13 cellular contexts compared by ENCODE assay signal in genomic region chr5:54514269-54514668, GRCh38. TPM values are rescaled to one million over a fixed set of nuclear protein-coding genes. Genes with fewer than 3 reads are reported as not detected.
DNase-seq lines count a peak whose midpoint lies in the region; ATAC-seq and TF ChIP-seq lines count a peak whose summit lies in the region.
"Had no signal": no experiment of that assay in that cellular context is flagged by ENCODE, and none has a peak within 500 bp of the region (broad histone marks: within the 10 kb centered on the region; RNA-seq: fewer than 3 reads in every experiment).

No MANE protein-coding gene starts in this region.

- peaks cover 16% of the 10 kb centered on the region for H3K79me2 ChIP-seq in mammary epithelial cell (ENCODE audit: insufficient read depth, low read length)

- DNase-seq in MCF 10A (ENCODE audit: unreplicated experiment) = peak; percentile 28
- no peak for DNase-seq in mammary epithelial cell
- peak; percentile 72 for DNase-seq in RKO (ENCODE audit: low spot score)
- peak; percentile 30 for DNase-seq in glutamatergic neuron
- DNase-seq in stimulated activated naive CD8-positive, alpha-beta T cell treated with anti-CD3 and anti-CD28 coated beads, Interleukin-15, amount 100 ng/mL, for 72 hours = no peak
- DNase-seq in head of caudate nucleus = no peak
- DNase-seq in Kasumi-1 (lab: John Stamatoyannopoulos, UW) = no peak
- DNase-seq: activated naive CD8-positive, alpha-beta T cell treated with anti-CD3 and anti-CD28 coated beads for 36 hours; natural killer cell; NCI-H1694; T-helper 9 cell had no signal

- WGBS in mammary epithelial cell (ENCODE audit: low coverage, missing lambda C conversion rate) = 22% methylated on average over 4 of the region's 4 CpGs

- H3K27ac ChIP-seq in mammary epithelial cell (ENCODE audit: insufficient read depth, low read depth, low read length) = no peak overlapping the region
- H3K27ac ChIP-seq: HL-60 had no signal

- H3K4me1 ChIP-seq in mammary epithelial cell (ENCODE audit: insufficient read depth, low read length) = peaks cover 17% of the 10 kb centered on the region

- no peaks in the 10 kb centered on the region for H4K20me1 ChIP-seq in mammary epithelial cell (ENCODE audit: insufficient read depth, low read length)

- H3K27me3 Mint-ChIP-seq in MCF 10A (ENCODE audit: insufficient read depth, unreplicated experiment) (peaks cover 9% of the 10 kb centered on the region), glutamatergic neuron (ENCODE audit: unreplicated experiment) (peaks cover 2% of the 10 kb centered on the region)
- H3K27me3 Mint-ChIP-seq in stimulated activated naive CD8-positive, alpha-beta T cell treated with anti-CD3 and anti-CD28 coated beads, Interleukin-15, amount 100 ng/mL, for 72 hours = no peaks in the 10 kb centered on the region

- no peak overlapping the region for H3K4me2 ChIP-seq in mammary epithelial cell (ENCODE audit: insufficient read depth, low read depth, low read length)

- dilution Hi-C loops in mammary epithelial cell (cut with HindIII; ENCODE audit: low sequenced_read_pairs) = no loop called here

- H3K4me3 ChIP-seq in mammary epithelial cell (replicated peaks in 1 of 3; ENCODE audit: insufficient read depth in 1 of 3, low read depth in 2 of 3, low read length in 3 of 3) = no peak overlapping the region

- no peaks in the 10 kb centered on the region for H3K27me3 ChIP-seq in mammary epithelial cell (ENCODE audit: insufficient read depth, low read length)

- no peak overlapping the region for H3K9ac ChIP-seq in mammary epithelial cell (ENCODE audit: insufficient read depth, low read length)

- H3K36me3 Mint-ChIP-seq in MCF 10A (ENCODE audit: insufficient read depth, unreplicated experiment) (no peaks in the 10 kb centered on the region), glutamatergic neuron (ENCODE audit: unreplicated experiment) (no peaks in the 10 kb centered on the region)
- H3K36me3 Mint-ChIP-seq: natural killer cell had no signal

- CTCF ChIA-PET in MCF 10A (lab: Yijun Ruan, JAX) = interaction anchor here (0.6 to 6.6 kb wide), 4 partner anchors 15 to 378 kb away, joined by 3 to 83 read pairs (median 39); no protein-coding TSS in a partner anchor
- CTCF ChIA-PET in mammary epithelial cell (lab: Charles Lee; ENCODE audit: low non-redundant PET) = no interaction called here

- H3K4me1 Mint-ChIP-seq in MCF 10A (ENCODE audit: insufficient read depth, unreplicated experiment) (peaks cover under 1% of the 10 kb centered on the region), glutamatergic neuron (ENCODE audit: low read depth, unreplicated experiment) (peaks cover 12% of the 10 kb centered on the region)
- H3K4me1 Mint-ChIP-seq in stimulated activated naive CD8-positive, alpha-beta T cell treated with anti-CD3 and anti-CD28 coated beads, Interleukin-15, amount 100 ng/mL, for 72 hours = peaks cover 16% of the 10 kb centered on the region

- H3K4me3 Mint-ChIP-seq in MCF 10A (ENCODE audit: unreplicated experiment) = no peak overlapping the region
- H3K4me3 Mint-ChIP-seq in glutamatergic neuron (ENCODE audit: unreplicated experiment) = no peak overlapping the region
- H3K4me3 Mint-ChIP-seq in stimulated activated naive CD8-positive, alpha-beta T cell treated with anti-CD3 and anti-CD28 coated beads, Interleukin-15, amount 100 ng/mL, for 72 hours = no peak overlapping the region
- H3K4me3 Mint-ChIP-seq: activated naive CD8-positive, alpha-beta T cell treated with anti-CD3 and anti-CD28 coated beads for 36 hours; natural killer cell had no signal

- in situ Hi-C loops in mammary epithelial cell (cut with MboI; ENCODE audit: low sequenced_read_pairs in 2 of 2) = no loop called here

- intact Hi-C loops in MCF 10A (cut with micrococcal nuclease) = loop anchor here (10.0 kb wide), 2 partner anchors 131 to 631 kb away; no protein-coding TSS in a partner anchor
- intact Hi-C loops in mammary epithelial cell (cut with micrococcal nuclease) = no loop called here
- intact Hi-C loops in head of caudate nucleus (cut with DNase I) = no loop called here

- TF ChIP-seq CTCF in MCF 10A (IDR thresholded peaks at IDR 0.05; ENCODE audit: unreplicated experiment) = no peak
- no peak for TF ChIP-seq CTCF in mammary epithelial cell (conservative IDR thresholded peaks at IDR 0.05 in 1 of 2, IDR thresholded peaks at IDR 0.05 in 1 of 2; ENCODE audit: extremely low read depth in 1 of 2, insufficient read depth in 1 of 2, low read depth in 1 of 2, low read length in 2 of 2)
- no peak for TF ChIP-seq CTCF in glutamatergic neuron (IDR thresholded peaks at IDR 0.05; ENCODE audit: partially characterized antibody, unreplicated experiment)

- ATAC-seq in stimulated activated naive CD8-positive, alpha-beta T cell treated with anti-CD3 and anti-CD28 coated beads, Interleukin-15, amount 100 ng/mL, for 72 hours = no peak
- no peak for ATAC-seq in HG02623 (IDR thresholded peaks at IDR 0.05; ENCODE audit: unreplicated experiment)
- ATAC-seq: natural killer cell had no signal

- POLR2A ChIA-PET in MCF 10A (lab: Yijun Ruan, JAX) = no interaction called here

- no peaks in the 10 kb centered on the region for H3K9me3 ChIP-seq in mammary epithelial cell (replicated peaks; ENCODE audit: insufficient read depth, low read length)

- H3K27ac Mint-ChIP-seq in MCF 10A (ENCODE audit: low read depth, unreplicated experiment) = no peak overlapping the region
- H3K27ac Mint-ChIP-seq in glutamatergic neuron (ENCODE audit: unreplicated experiment) = no peak overlapping the region
- no peak overlapping the region for H3K27ac Mint-ChIP-seq in stimulated activated naive CD8-positive, alpha-beta T cell treated with anti-CD3 and anti-CD28 coated beads, Interleukin-15, amount 100 ng/mL, for 72 hours
- H3K27ac Mint-ChIP-seq: activated naive CD8-positive, alpha-beta T cell treated with anti-CD3 and anti-CD28 coated beads for 36 hours; natural killer cell had no signal

- H3K36me3 ChIP-seq in mammary epithelial cell (ENCODE audit: insufficient read depth, low read length) = no peaks in the 10 kb centered on the region

- no peaks in the 10 kb centered on the region for H3K9me3 Mint-ChIP-seq in MCF 10A (ENCODE audit: unreplicated experiment)
- peaks cover 6% of the 10 kb centered on the region for H3K9me3 Mint-ChIP-seq in glutamatergic neuron (ENCODE audit: unreplicated experiment)
- no peaks in the 10 kb centered on the region for H3K9me3 Mint-ChIP-seq in stimulated activated naive CD8-positive, alpha-beta T cell treated with anti-CD3 and anti-CD28 coated beads, Interleukin-15, amount 100 ng/mL, for 72 hours
- H3K9me3 Mint-ChIP-seq: activated naive CD8-positive, alpha-beta T cell treated with anti-CD3 and anti-CD28 coated beads for 36 hours; natural killer cell had no signal

- BruUV-seq in MCF 10A (replicated peaks; lab: Mats Ljungman, UMichigan) (no TSS peak), mammary epithelial cell (replicated peaks; lab: Mats Ljungman, UMichigan) (no TSS peak)

- no peak overlapping the region for H2AFZ ChIP-seq in mammary epithelial cell (ENCODE audit: low read depth, low read length)

RNA-seq across cellular contexts. Expression of gene SNX18, which starts 3.3 kb away (rescaled TPM):
- total RNA-seq in MCF 10A (2022) (8.7 and 10.0 TPM in 2 replicates), mammary epithelial cell (10 to 100 TPM; 22.6 to 84.0 TPM), glutamatergic neuron (ENCODE audit: unreplicated experiment) (95.0 TPM)
- 7.6 TPM for polyA plus RNA-seq in mammary epithelial cell
- polyA minus RNA-seq in mammary epithelial cell = 10.5 TPM

RNA-seq across cellular contexts. Expression of gene HSPB3, which starts 58.8 kb away (rescaled TPM):
- total RNA-seq in MCF 10A (2022) (not detected in 2 replicates), mammary epithelial cell (not detected), glutamatergic neuron (ENCODE audit: unreplicated experiment) (not detected)
- polyA plus RNA-seq in mammary epithelial cell = not detected
- polyA minus RNA-seq in mammary epithelial cell = not detected
- total RNA-seq: activated naive CD8-positive, alpha-beta T cell treated with anti-CD3 and anti-CD28 coated beads for 36 hours; natural killer cell had no signal

Comparison
In these comparisons a context has a peak if more than half of its experiments do, and no peak if none do; other contexts are left out.
1. DNase-seq: peak in MCF 10A (single experiment), RKO (single experiment) and glutamatergic neuron (single experiment); none in mammary epithelial cell (single experiment), stimulated activated naive CD8-positive, alpha-beta T cell treated with anti-CD3 and anti-CD28 coated beads, Interleukin-15, amount 100 ng/mL, for 72 hours (0 of 2), head of caudate nucleus (0 of 42) and Kasumi-1 (0 of 2).